In the genomic region with DNA sequence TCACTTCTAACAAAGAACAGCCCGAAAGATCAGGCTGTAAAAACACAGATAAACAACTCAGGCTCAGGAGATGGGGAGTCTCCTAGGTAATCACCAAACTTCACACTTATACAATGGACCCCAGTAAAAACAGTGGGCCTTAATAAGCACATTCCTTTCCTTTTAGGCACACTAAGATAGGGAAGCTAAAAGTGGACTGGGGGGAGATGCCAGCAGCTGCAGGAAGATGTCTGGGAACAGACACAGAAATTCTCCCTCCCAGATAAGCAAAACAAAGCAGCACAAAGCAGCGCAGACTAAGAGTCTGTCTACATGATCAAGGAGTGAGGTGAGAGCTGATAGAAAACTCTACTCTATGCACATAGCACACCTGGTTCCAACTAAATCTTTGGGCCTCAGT, we compare ENCODE assay signal across 12 cellular contexts. TPM values are rescaled to one million over a fixed set of nuclear protein-coding genes. Genes with fewer than 3 reads are reported as not detected.
DNase-seq lines count a peak whose midpoint lies in the region; ATAC-seq and TF ChIP-seq lines count a peak whose summit lies in the region.
"Had no signal": no experiment of that assay in that cellular context is flagged by ENCODE, and none has a peak within 500 bp of the region (broad histone marks: within the 10 kb centered on the region; RNA-seq: fewer than 3 reads in every experiment).

No MANE protein-coding gene starts in this region.

- DNase-seq in HCEC 1CT (peak; percentile 31), foreskin keratinocyte (peak in 1 of 2 donors; percentile 20), kidney tubule cell (ENCODE audit: low spot score) (no peak), NCI-H1105 treated with DMSO at 0.1 percent for 48 hours (lab: John Stamatoyannopoulos, UW) (no peak)
- DNase-seq: activated T-cell treated with anti-CD3 and anti-CD28 coated beads, Interleukin-2, amount 50 U/mL, for 48 hours; colonic mucosa; NCI-H2029 treated with DMSO at 0.1 percent for 48 hours had no signal

- peak overlapping the region; percentile 42 for H3K4me3 ChIP-seq in rectal smooth muscle tissue (ENCODE audit: low read length)
- H3K4me3 ChIP-seq: colonic mucosa had no signal

- H3K27me3 ChIP-seq in foreskin keratinocyte: no peaks in the 10 kb centered on the region
- H3K27me3 ChIP-seq in rectal smooth muscle tissue (ENCODE audit: control insufficient read depth, insufficient read depth, low read length): no peaks in the 10 kb centered on the region
- H3K27me3 ChIP-seq: colonic mucosa had no signal

- H3K9ac ChIP-seq in rectal smooth muscle tissue (ENCODE audit: low read length): no peak overlapping the region

- H3K36me3 ChIP-seq in rectal smooth muscle tissue (ENCODE audit: control insufficient read depth, insufficient read depth, low read length): no peaks in the 10 kb centered on the region
- H3K36me3 ChIP-seq: colonic mucosa had no signal

- H3K4me1 ChIP-seq in foreskin keratinocyte (peaks cover 24% of the 10 kb centered on the region), rectal smooth muscle tissue (ENCODE audit: control insufficient read depth, insufficient read depth, low read length) (peaks cover 13% of the 10 kb centered on the region)
- H3K4me1 ChIP-seq: colonic mucosa had no signal

- no peak for ATAC-seq in foreskin keratinocyte
- no peak for ATAC-seq in GM21423 (IDR thresholded peaks at IDR 0.05; ENCODE audit: unreplicated experiment)
- ATAC-seq in GM18511 (IDR thresholded peaks at IDR 0.05; ENCODE audit: unreplicated experiment): no peak
- ATAC-seq: stimulated activated memory B cell treated with anti-CD40 and anti-IgM and Interleukin-4, amounts not matched to agents 10 μg/mL and 1 μg/mL and 100 μg/mL, for 72 hours had no signal

- no peak for TF ChIP-seq CTCF in foreskin keratinocyte (conservative IDR thresholded peaks at IDR 0.05)

- H3K27ac ChIP-seq in angular gyrus (ENCODE audit: low read depth, low read length): peak overlapping the region; percentile 47
- H3K27ac ChIP-seq in foreskin keratinocyte: peak overlapping the region; percentile 81
- H3K27ac ChIP-seq in rectal smooth muscle tissue (ENCODE audit: low read depth, low read length): peak overlapping the region; percentile 81

RNA-seq across cellular contexts. Expression of a gene that starts 29.0 kb away (rescaled TPM):
- total RNA-seq in foreskin keratinocyte: 10.9 and 12.8 TPM in 2 replicates
- polyA plus RNA-seq in foreskin keratinocyte: 7.1 and 7.9 TPM in 2 replicates
